In the genomic region with DNA sequence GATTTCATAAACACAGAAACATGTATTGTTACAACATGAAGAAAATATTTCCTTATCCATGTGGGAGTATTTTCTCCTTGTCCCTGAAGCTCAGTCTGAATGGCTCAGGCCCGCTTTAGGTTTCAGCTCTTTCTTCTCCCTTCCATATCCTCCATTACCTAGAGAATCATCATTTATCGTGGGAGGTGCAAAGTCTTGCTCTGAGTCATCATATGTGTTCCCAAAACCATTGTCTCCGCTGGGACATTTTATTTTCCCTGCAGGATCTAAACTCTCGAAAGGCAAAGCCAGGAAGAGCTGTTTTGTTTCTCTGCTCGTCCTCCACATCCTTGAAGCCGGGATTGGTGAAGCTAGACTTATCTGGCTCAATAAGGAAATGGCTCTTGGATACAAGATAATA, we compare ENCODE assay signal across 28 cellular contexts.
"Had no signal": no experiment of that assay in that cellular context is flagged by ENCODE, and none has a peak within 500 bp of the region (broad histone marks: within the 10 kb centered on the region; RNA-seq: fewer than 3 reads in every experiment).

No MANE protein-coding gene starts in this region.

- H3K27me3 ChIP-seq: pancreas, stomach, suprapubic skin, tibial artery, upper lobe of right lung had no signal

- H3K9me3 Mint-ChIP-seq: mesothelial cell of epicardium; naive B cell; natural killer cell; stimulated activated naive B cell treated with anti-CD40 and anti-IgM and Interleukin-4, amounts not matched to agents 10 μg/mL and 1 μg/mL and 100 μg/mL, for 72 hours had no signal

- H3K27ac Mint-ChIP-seq: immature natural killer cell; mesothelial cell of epicardium; naive B cell; natural killer cell; stimulated activated naive B cell treated with anti-CD40 and anti-IgM and Interleukin-4, amounts not matched to agents 10 μg/mL and 1 μg/mL and 100 μg/mL, for 72 hours had no signal

- FAIRE-seq: pancreas, urothelium cell line had no signal

- H3K4me1 Mint-ChIP-seq: naive B cell had no signal

- DNase-seq: hypothalamus; immature natural killer cell; islet precursor cell; left ventricle myocardium inferior; mesendoderm; naive B cell; natural killer cell; pancreas; posterior cingulate gyrus; retina; right cardiac atrium; stimulated activated CD4-positive, alpha-beta T cell treated with anti-CD3 and anti-CD28 coated beads, Interleukin-12 subunit alpha, Interleukin-12 subunit beta, amount 100 ng/mL, for 4 hours; stimulated activated CD4-positive, alpha-beta T cell treated with anti-CD3 and anti-CD28 coated beads, Interleukin-15, amount 100 ng/mL, for 24 hours; stimulated activated CD4-positive, alpha-beta T cell treated with anti-CD3 and anti-CD28 coated beads, Interleukin-2, amount 100 ng/mL, for 24 hours; stimulated activated CD4-positive, alpha-beta T cell treated with anti-CD3 and anti-CD28 coated beads, Interleukin-4, amount 100 ng/mL, for 1 hour; stimulated activated naive B cell treated with anti-CD40 and anti-IgM and Interleukin-4, amounts not matched to agents 10 μg/mL and 1 μg/mL and 100 μg/mL, for 72 hours; stimulated activated naive CD8-positive, alpha-beta T cell treated with anti-CD3 and anti-CD28 coated beads, Interleukin-15, Interleukin-2, amounts not matched to agents 100 U/mL and 50 U/mL, for 24 hours; stomach; tibial artery; upper lobe of right lung had no signal

- ATAC-seq: natural killer cell; pancreas; right cardiac atrium; sciatic nerve; stimulated activated naive B cell treated with anti-CD40 and anti-IgM and Interleukin-4, amounts not matched to agents 10 μg/mL and 1 μg/mL and 100 μg/mL, for 72 hours; stimulated activated naive CD8-positive, alpha-beta T cell treated with anti-CD3 and anti-CD28 coated beads, Interleukin-15, Interleukin-2, amounts not matched to agents 100 U/mL and 50 U/mL, for 24 hours; upper lobe of right lung had no signal

- H3K4me1 ChIP-seq: left ventricle myocardium inferior, pancreas, prostate gland, stomach, tibial artery, upper lobe of right lung had no signal

- H3K27ac ChIP-seq: left ventricle myocardium inferior, pancreas, prostate gland, stomach, suprapubic skin, thoracic aorta, tibial artery, upper lobe of right lung had no signal

- H3K36me3 Mint-ChIP-seq: immature natural killer cell; mesothelial cell of epicardium; naive B cell; natural killer cell; stimulated activated naive B cell treated with anti-CD40 and anti-IgM and Interleukin-4, amounts not matched to agents 10 μg/mL and 1 μg/mL and 100 μg/mL, for 72 hours had no signal

- H3K36me3 ChIP-seq: left ventricle myocardium inferior, pancreas, prostate gland, stomach, suprapubic skin, thoracic aorta, tibial artery, upper lobe of right lung had no signal

- H3K4me3 Mint-ChIP-seq: immature natural killer cell; mesothelial cell of epicardium; naive B cell; natural killer cell; stimulated activated naive B cell treated with anti-CD40 and anti-IgM and Interleukin-4, amounts not matched to agents 10 μg/mL and 1 μg/mL and 100 μg/mL, for 72 hours had no signal

- H3K4me3 ChIP-seq: left ventricle myocardium inferior, lung, pancreas, prostate gland, skin epidermis, stomach, suprapubic skin, thoracic aorta, tibial artery, upper lobe of right lung had no signal

- H3K9me3 ChIP-seq: left ventricle myocardium inferior, pancreas, prostate gland, stomach, suprapubic skin, thoracic aorta, tibial artery, upper lobe of right lung had no signal
